Comparison of ENCODE assay signal across 8 cellular contexts in genomic region chr15:45703670-45704328, GRCh38.
DNase-seq lines count a peak whose midpoint lies in the region; TF ChIP-seq lines count a peak whose summit lies in the region.
"Had no signal": no experiment of that assay in that cellular context is flagged by ENCODE, and none has a peak within 500 bp of the region (broad histone marks: within the 10 kb centered on the region; RNA-seq: fewer than 3 reads in every experiment).

No MANE protein-coding gene starts in this region.

- H4K5ac ChIP-seq in H9 (ENCODE audit: insufficient read length, low read depth, low read length) = no peak overlapping the region

- no peak overlapping the region for H2BK12ac ChIP-seq in H9 (ENCODE audit: insufficient read length, low read depth, low read length)

- no peak overlapping the region for H3K23ac ChIP-seq in H9 (ENCODE audit: insufficient read length, low read depth, low read length)

- no peak overlapping the region for H3T11ph ChIP-seq in H9 (ENCODE audit: low read length)

- H4K20me1 ChIP-seq in H9 (ENCODE audit: control insufficient read depth, insufficient read depth, insufficient read length) = no peaks in the 10 kb centered on the region

- no peaks in the 10 kb centered on the region for H3K36me3 ChIP-seq in skeletal muscle tissue (ENCODE audit: control insufficient read depth in 3 of 3, insufficient read depth in 3 of 3, low read length in 3 of 3)

- H4K8ac ChIP-seq in H9 (replicated peaks; ENCODE audit: insufficient read length, low read depth, low read length) = no peak overlapping the region

- peaks cover 5% of the 10 kb centered on the region for H3K23me2 ChIP-seq in H9 (ENCODE audit: insufficient read length, low read depth, low read length, poor library complexity, severe bottlenecking)

- no peak overlapping the region for H3K56ac ChIP-seq in H9 (ENCODE audit: insufficient read length, low read depth, low read length)

- TF ChIP-seq CTCF in H9 (conservative IDR thresholded peaks at IDR 0.05) = peak; percentile 63

- no peak overlapping the region for H3K4ac ChIP-seq in H9 (ENCODE audit: low read depth, low read length)

- H3K27me3 Mint-ChIP-seq in H9 (ENCODE audit: low read depth) = peaks cover 26% of the 10 kb centered on the region
- H3K27me3 Mint-ChIP-seq in activated T-helper 2 cell treated with anti-CD3 and anti-CD28 coated beads, Interferon-gamma antibody, Interleukin-2, Interleukin-4, amounts not matched to agents 10 μg/mL and 5 μg/mL and 100 μg/mL, durations not matched to agents 14 hours and 24 hours and 36 hours (ENCODE audit: low read depth) = peaks cover 17% of the 10 kb centered on the region

- H2BK5ac ChIP-seq in H9 (ENCODE audit: insufficient read length, low read length) = no peak overlapping the region

- H3K4me3 ChIP-seq in iPS-11a (ENCODE audit: low read depth, low read length) (peak overlapping the region; percentile 62), skeletal muscle tissue (ENCODE audit: low read length in 3 of 3) (peak overlapping the region in 2 of 3 donors; percentile 6 to 10)

- peak overlapping the region; percentile 85 to 89 for H3K4me3 Mint-ChIP-seq in H9
- peak overlapping the region; percentile 79 for H3K4me3 Mint-ChIP-seq in activated T-helper 2 cell treated with anti-CD3 and anti-CD28 coated beads, Interferon-gamma antibody, Interleukin-2, Interleukin-4, amounts not matched to agents 10 μg/mL and 5 μg/mL and 100 μg/mL, durations not matched to agents 14 hours and 24 hours and 36 hours (ENCODE audit: low read depth)

- H3K14ac ChIP-seq in H9 (ENCODE audit: insufficient read depth, low read length) = no peak overlapping the region

- H2BK15ac ChIP-seq in H9 (ENCODE audit: low read depth, low read length) = no peak overlapping the region

- H3K9me3 ChIP-seq in H9 (ENCODE audit: control insufficient read depth, low read depth, low read length) = no peaks in the 10 kb centered on the region
- H3K9me3 ChIP-seq in skeletal muscle tissue (ENCODE audit: control insufficient read depth in 3 of 3, low read length in 3 of 3) = no peaks in the 10 kb centered on the region

- H2BK120ac ChIP-seq in H9 (ENCODE audit: low read depth, low read length, poor library complexity, severe bottlenecking) = no peak overlapping the region

- H3K27ac Mint-ChIP-seq in H9 = no peak overlapping the region; a peak in 1 of 7 replicates
- H3K27ac Mint-ChIP-seq in activated T-helper 2 cell treated with anti-CD3 and anti-CD28 coated beads, Interferon-gamma antibody, Interleukin-2, Interleukin-4, amounts not matched to agents 10 μg/mL and 5 μg/mL and 100 μg/mL, durations not matched to agents 14 hours and 24 hours and 36 hours = no peak overlapping the region

- no peak overlapping the region for H4K91ac ChIP-seq in H9 (ENCODE audit: insufficient read length, low read depth, low read length)

- peaks cover 8 to 16% of the 10 kb centered on the region in 2 experiments for H3K4me1 Mint-ChIP-seq in H9
- H3K4me1 Mint-ChIP-seq in activated T-helper 2 cell treated with anti-CD3 and anti-CD28 coated beads, Interferon-gamma antibody, Interleukin-2, Interleukin-4, amounts not matched to agents 10 μg/mL and 5 μg/mL and 100 μg/mL, durations not matched to agents 14 hours and 24 hours and 36 hours (ENCODE audit: low read depth) = peaks cover 14% of the 10 kb centered on the region

- intact Hi-C loops in activated T-helper 2 cell treated with anti-CD3 and anti-CD28 coated beads, Interferon-gamma antibody, Interleukin-2, Interleukin-4, amounts not matched to agents 10 μg/mL and 5 μg/mL and 100 μg/mL, durations not matched to agents 14 hours and 24 hours and 36 hours (cut with micrococcal nuclease) = no loop called here

- H3K27ac ChIP-seq in H9 (ENCODE audit: insufficient read length, low read depth, low read length) = no peak overlapping the region
- H3K27ac ChIP-seq in skeletal muscle tissue (ENCODE audit: low read depth, low read length) = no peak overlapping the region

- H3K36me3 Mint-ChIP-seq in H9 (ENCODE audit: insufficient read depth in 1 of 3, low read depth in 3 of 3) = no peaks in the 10 kb centered on the region; a peak in 2 of 7 replicates
- H3K36me3 Mint-ChIP-seq in activated T-helper 2 cell treated with anti-CD3 and anti-CD28 coated beads, Interferon-gamma antibody, Interleukin-2, Interleukin-4, amounts not matched to agents 10 μg/mL and 5 μg/mL and 100 μg/mL, durations not matched to agents 14 hours and 24 hours and 36 hours (ENCODE audit: low read depth) = no peaks in the 10 kb centered on the region

- no peak overlapping the region for H2AK5ac ChIP-seq in H9 (ENCODE audit: insufficient read length, low read length)

- H3K4me2 ChIP-seq in H9 (ENCODE audit: insufficient read depth, insufficient read length, low read length) = peak overlapping the region; percentile 95

- H3K9ac ChIP-seq in H9 (ENCODE audit: extremely low read depth, insufficient read length, low read length) (no peak overlapping the region), skeletal muscle tissue (ENCODE audit: low read depth in 1 of 3, low read length in 3 of 3) (no peak overlapping the region)

- H3K9me3 Mint-ChIP-seq in H9 = peaks cover 0 to 2% of the 10 kb centered on the region in 2 experiments; a peak in 1 of 5 replicates
- no peaks in the 10 kb centered on the region for H3K9me3 Mint-ChIP-seq in activated T-helper 2 cell treated with anti-CD3 and anti-CD28 coated beads, Interferon-gamma antibody, Interleukin-2, Interleukin-4, amounts not matched to agents 10 μg/mL and 5 μg/mL and 100 μg/mL, durations not matched to agents 14 hours and 24 hours and 36 hours

- no CpG with 5 or more reads among the region's 13 CpGs for WGBS in H9 (ENCODE audit: extremely low coverage, insufficient read length, low lambda C conversion rate)

- H3K18ac ChIP-seq in H9 (ENCODE audit: insufficient read length, low read depth, low read length) = peak overlapping the region; percentile 25

- DNase-seq in H9 (peak; percentile 73), NCI-H1694 (lab: John Stamatoyannopoulos, UW) (no peak), NCI-H524 (lab: John Stamatoyannopoulos, UW) (no peak)
- DNase-seq in activated T-helper 2 cell treated with anti-CD3 and anti-CD28 coated beads, Interferon-gamma antibody, Interleukin-2, Interleukin-4, amounts not matched to agents 10 μg/mL and 5 μg/mL and 100 μg/mL, durations not matched to agents 14 hours and 24 hours and 36 hours (ENCODE audit: low spot score) = no peak
- DNase-seq in activated effector memory CD4-positive, alpha-beta T cell treated with Interleukin-2 at 50 U/mL for 16 hours = no peak
- DNase-seq: activated CD4-positive, alpha-beta T cell treated with anti-CD3 and anti-CD28 coated beads, Interleukin-2, amount 50 U/mL, for 4 hours had no signal

- H3K79me2 ChIP-seq in H9 (ENCODE audit: insufficient read depth, low read length) = no peaks in the 10 kb centered on the region

- H2BK20ac ChIP-seq in H9 (ENCODE audit: low read depth, low read length, poor library complexity, severe bottlenecking) = no peak overlapping the region

- no peaks in the 10 kb centered on the region for H3K79me1 ChIP-seq in H9 (ENCODE audit: insufficient read depth, low read depth, low read length, poor library complexity, severe bottlenecking)

- H2AFZ ChIP-seq in H9 (ENCODE audit: low read length) = peak overlapping the region; percentile 24

- no peaks in the 10 kb centered on the region; the same call in 1 of the 2 replicates for H3K27me3 ChIP-seq in H9 (ENCODE audit: insufficient read depth, low read length)
- peaks cover 0 to 16% (median 11%) of the 10 kb centered on the region in 3 donors for H3K27me3 ChIP-seq in skeletal muscle tissue (ENCODE audit: control insufficient read depth in 3 of 3, insufficient read depth in 3 of 3, low read length in 3 of 3)

- H3K4me1 ChIP-seq in H9 (ENCODE audit: insufficient read depth, low read length) (no peaks in the 10 kb centered on the region), skeletal muscle tissue (ENCODE audit: control insufficient read depth in 3 of 3, insufficient read depth in 3 of 3, low read length in 3 of 3) (peaks cover 3 to 9% (median 7%) of the 10 kb centered on the region in 3 donors)
